22 cellular contexts compared by ENCODE assay signal in genomic region chr22:46659791-46660186, GRCh38. TPM values are rescaled to one million over a fixed set of nuclear protein-coding genes. Genes with fewer than 3 reads are reported as not detected.
DNase-seq lines count a peak whose midpoint lies in the region; ATAC-seq and TF ChIP-seq lines count a peak whose summit lies in the region.
"Had no signal": no experiment of that assay in that cellular context is flagged by ENCODE, and none has a peak within 500 bp of the region (broad histone marks: within the 10 kb centered on the region; RNA-seq: fewer than 3 reads in every experiment).

No MANE protein-coding gene starts in this region.

- no peak overlapping the region for H4K5ac ChIP-seq in IMR-90 (ENCODE audit: low read depth, low read length)

- H3K36me3 Mint-ChIP-seq in effector memory CD8-positive, alpha-beta T cell (ENCODE audit: insufficient read depth), result peaks cover 15% of the 10 kb centered on the region
- H3K36me3 Mint-ChIP-seq in stimulated activated memory B cell treated with anti-CD40 and anti-IgM and Interleukin-4, amounts not matched to agents 10 μg/mL and 1 μg/mL and 100 μg/mL, for 72 hours, result peaks cover 33% of the 10 kb centered on the region
- H3K36me3 Mint-ChIP-seq: activated naive CD8-positive, alpha-beta T cell treated with anti-CD3 and anti-CD28 coated beads for 36 hours; CD8-positive, alpha-beta T cell; T-cell had no signal

- H3K27ac ChIP-seq in cardiac muscle cell (peak overlapping the region; percentile 66), IMR-90 (ENCODE audit: insufficient read depth, low read length) (no peak overlapping the region), SJCRH30 (no peak overlapping the region)
- H3K27ac ChIP-seq: epithelial cell of prostate, SJSA1 had no signal

- no TSS peak for BruUV-seq in IMR-90 (replicated peaks; lab: Mats Ljungman, UMichigan)

- ATAC-seq in left cardiac atrium (no peak), IMR-90 (ENCODE audit: low read depth) (no peak)
- ATAC-seq in effector memory CD8-positive, alpha-beta T cell (replicated peaks), result no peak
- no peak for ATAC-seq in stimulated activated memory B cell treated with anti-CD40 and anti-IgM and Interleukin-4, amounts not matched to agents 10 μg/mL and 1 μg/mL and 100 μg/mL, for 72 hours
- ATAC-seq: stimulated activated naive B cell treated with anti-CD40 and anti-IgM and Interleukin-4, amounts not matched to agents 10 μg/mL and 1 μg/mL and 100 μg/mL, for 72 hours had no signal

- H2BK20ac ChIP-seq in IMR-90 (ENCODE audit: low read depth, low read length), result no peak overlapping the region

- no peak overlapping the region for H3K9ac ChIP-seq in IMR-90 (ENCODE audit: low read depth, low read length)

- H3K4me1 Mint-ChIP-seq in effector memory CD8-positive, alpha-beta T cell (ENCODE audit: low read depth in 2 of 2), result peaks cover 22 to 25% of the 10 kb centered on the region in 2 donors
- H3K4me1 Mint-ChIP-seq in stimulated activated memory B cell treated with anti-CD40 and anti-IgM and Interleukin-4, amounts not matched to agents 10 μg/mL and 1 μg/mL and 100 μg/mL, for 72 hours, result peaks cover 25% of the 10 kb centered on the region

- DNase-seq in cardiac muscle cell (ENCODE audit: low read depth in 1 of 2, low spot score in 1 of 2) (no peak), left cardiac atrium (no peak), IMR-90 (no peak), mesenteric fat pad (ENCODE audit: low spot score) (no peak), amygdala (lab: John Stamatoyannopoulos, UW) (no peak), SJCRH30 (no peak)
- DNase-seq in effector memory CD8-positive, alpha-beta T cell, result no peak
- DNase-seq: activated naive CD8-positive, alpha-beta T cell treated with anti-CD3 and anti-CD28 coated beads for 36 hours; dorsolateral prefrontal cortex; head of caudate nucleus; KBM-7; MM.1S; NCI-H524; nucleus accumbens; stimulated activated naive B cell treated with anti-CD40 and anti-IgM and Interleukin-4, amounts not matched to agents 10 μg/mL and 1 μg/mL and 100 μg/mL, for 72 hours had no signal

- no peak overlapping the region for H3K14ac ChIP-seq in IMR-90 (replicated peaks; ENCODE audit: low read depth, low read length)

- peaks cover 2% of the 10 kb centered on the region; the same call in 1 of the 2 replicates for H3K9me1 ChIP-seq in IMR-90 (ENCODE audit: insufficient read depth, low read length)

- no peaks in the 10 kb centered on the region for H3K9me3 ChIP-seq in cardiac muscle cell (ENCODE audit: low read depth)
- H3K9me3 ChIP-seq in IMR-90 (ENCODE audit: control insufficient read depth, insufficient read depth, low read length), result no peaks in the 10 kb centered on the region
- no peaks in the 10 kb centered on the region for H3K9me3 ChIP-seq in SJCRH30 (replicated peaks)
- H3K9me3 ChIP-seq: SJSA1, thyroid gland had no signal

- H4K20me1 ChIP-seq in IMR-90 (ENCODE audit: insufficient read depth, low read length), result peaks cover 2% of the 10 kb centered on the region; the same call in 1 of the 2 replicates

- H2BK5ac ChIP-seq in IMR-90 (ENCODE audit: low read depth, low read length, poor library complexity, severe bottlenecking), result no peak overlapping the region

- no peak overlapping the region for H4K8ac ChIP-seq in IMR-90 (ENCODE audit: low read depth in 2 of 2, low read length in 2 of 2)

- TF ChIP-seq RAD21 in IMR-90 (IDR thresholded peaks at IDR 0.05; ENCODE audit: low read length), result no peak

- H3K27me3 ChIP-seq in cardiac muscle cell (no peaks in the 10 kb centered on the region), IMR-90 (ENCODE audit: control insufficient read depth, insufficient read depth, low read length) (no peaks in the 10 kb centered on the region), SJCRH30 (no peaks in the 10 kb centered on the region)
- H3K27me3 ChIP-seq: dorsolateral prefrontal cortex, SJSA1, thyroid gland had no signal

- no peak overlapping the region for H4K91ac ChIP-seq in IMR-90 (ENCODE audit: insufficient read depth, low read depth, low read length)

- no peak overlapping the region for H3K23ac ChIP-seq in IMR-90 (ENCODE audit: low read depth, low read length)

- H3K4me3 Mint-ChIP-seq in effector memory CD8-positive, alpha-beta T cell, result no peak overlapping the region
- H3K4me3 Mint-ChIP-seq in stimulated activated memory B cell treated with anti-CD40 and anti-IgM and Interleukin-4, amounts not matched to agents 10 μg/mL and 1 μg/mL and 100 μg/mL, for 72 hours, result no peak overlapping the region
- H3K4me3 Mint-ChIP-seq: activated naive CD8-positive, alpha-beta T cell treated with anti-CD3 and anti-CD28 coated beads for 36 hours; CD8-positive, alpha-beta T cell; memory B cell had no signal

- H2AK9ac ChIP-seq in IMR-90 (replicated peaks; ENCODE audit: low read depth, low read length, poor library complexity), result peak overlapping the region; percentile 55

- H3K18ac ChIP-seq in IMR-90 (ENCODE audit: low read depth, low read length), result no peak overlapping the region

- H3K4ac ChIP-seq in IMR-90 (ENCODE audit: low read depth, low read length), result no peak overlapping the region

- no peak overlapping the region for H3K56ac ChIP-seq in IMR-90 (ENCODE audit: extremely low read depth, insufficient read depth, low read length)

- TF ChIP-seq CTCF in cardiac muscle cell (IDR thresholded peaks at IDR 0.05; ENCODE audit: low read depth, low read length) (no peak), IMR-90 (conservative IDR thresholded peaks at IDR 0.05; ENCODE audit: low read depth, low read length) (no peak)

- no peak overlapping the region for H2AFZ ChIP-seq in IMR-90 (replicated peaks; ENCODE audit: low read length, poor library complexity)

- H3K4me2 ChIP-seq in IMR-90 (ENCODE audit: low read depth, low read length), result no peak overlapping the region

- no peaks in the 10 kb centered on the region for H3K9me3 Mint-ChIP-seq in effector memory CD8-positive, alpha-beta T cell
- no peaks in the 10 kb centered on the region for H3K9me3 Mint-ChIP-seq in stimulated activated memory B cell treated with anti-CD40 and anti-IgM and Interleukin-4, amounts not matched to agents 10 μg/mL and 1 μg/mL and 100 μg/mL, for 72 hours
- H3K9me3 Mint-ChIP-seq: activated naive CD8-positive, alpha-beta T cell treated with anti-CD3 and anti-CD28 coated beads for 36 hours; CD8-positive, alpha-beta T cell; memory B cell; stimulated activated naive B cell treated with anti-CD40 and anti-IgM and Interleukin-4, amounts not matched to agents 10 μg/mL and 1 μg/mL and 100 μg/mL, for 72 hours; T-cell had no signal

- WGBS in IMR-90 (ENCODE audit: extremely low coverage in 2 of 2, insufficient read length in 1 of 2), 2 experiments, result no CpG with 5 or more reads among the region's 12 CpGs

- no peaks in the 10 kb centered on the region for H3K79me1 ChIP-seq in IMR-90 (ENCODE audit: low read depth in 1 of 2, low read length in 2 of 2)

- no peak overlapping the region for H2BK15ac ChIP-seq in IMR-90 (ENCODE audit: low read depth, low read length)

- TF ChIP-seq POLR2A in IMR-90 (IDR thresholded peaks at IDR 0.05; ENCODE audit: low read depth, low read length), result no peak

- H3K27ac Mint-ChIP-seq in effector memory CD8-positive, alpha-beta T cell, result peak overlapping the region; percentile 58 to 72
- H3K27ac Mint-ChIP-seq in stimulated activated memory B cell treated with anti-CD40 and anti-IgM and Interleukin-4, amounts not matched to agents 10 μg/mL and 1 μg/mL and 100 μg/mL, for 72 hours, result peak overlapping the region; percentile 51
- H3K27ac Mint-ChIP-seq: activated naive CD8-positive, alpha-beta T cell treated with anti-CD3 and anti-CD28 coated beads for 36 hours; memory B cell; stimulated activated naive B cell treated with anti-CD40 and anti-IgM and Interleukin-4, amounts not matched to agents 10 μg/mL and 1 μg/mL and 100 μg/mL, for 72 hours had no signal

- H3K27me3 Mint-ChIP-seq in effector memory CD8-positive, alpha-beta T cell, result no peaks in the 10 kb centered on the region
- no peaks in the 10 kb centered on the region for H3K27me3 Mint-ChIP-seq in stimulated activated memory B cell treated with anti-CD40 and anti-IgM and Interleukin-4, amounts not matched to agents 10 μg/mL and 1 μg/mL and 100 μg/mL, for 72 hours
- H3K27me3 Mint-ChIP-seq: activated naive CD8-positive, alpha-beta T cell treated with anti-CD3 and anti-CD28 coated beads for 36 hours; memory B cell; stimulated activated naive B cell treated with anti-CD40 and anti-IgM and Interleukin-4, amounts not matched to agents 10 μg/mL and 1 μg/mL and 100 μg/mL, for 72 hours; T-cell had no signal

- in situ Hi-C loops in IMR-90 (cut with MboI; ENCODE audit: low sequenced_read_pairs), result no loop called here

- H3K4me3 ChIP-seq in cardiac muscle cell (no peak overlapping the region), IMR-90 (ENCODE audit: insufficient read depth, low read depth, low read length) (no peak overlapping the region), SJCRH30 (no peak overlapping the region)
- H3K4me3 ChIP-seq: dorsolateral prefrontal cortex, SJSA1, thyroid gland had no signal

- intact Hi-C loops in left cardiac atrium (cut with DNase I) (loop anchor here in 1 of 2 donors (5.0 kb wide), 1 partner anchor 82 kb away; no protein-coding TSS in a partner anchor), IMR-90 (cut with micrococcal nuclease) (no loop called here)

- POLR2A ChIA-PET in IMR-90 (lab: Charles Lee; ENCODE audit: unreplicated experiment), result no interaction called here

- CTCF ChIA-PET in IMR-90 (lab: Yijun Ruan, JAX), result no interaction called here

- H3K36me3 ChIP-seq in cardiac muscle cell (no peaks in the 10 kb centered on the region), IMR-90 (ENCODE audit: control insufficient read depth, insufficient read depth, low read length) (peaks cover 20% of the 10 kb centered on the region; the same call in 1 of the 2 replicates), SJCRH30 (no peaks in the 10 kb centered on the region)
- H3K36me3 ChIP-seq: SJSA1 had no signal

- no peak overlapping the region for H2BK120ac ChIP-seq in IMR-90 (ENCODE audit: low read depth, low read length)

- 0 out of 2 replicates have a peak overlapping the region, but pooled peaks have one; percentile 8 for H2AK5ac ChIP-seq in IMR-90 (ENCODE audit: low read depth, low read length)

- dilution Hi-C loops in IMR-90 (cut with HindIII; ENCODE audit: low sequenced_read_pairs, unreplicated experiment), result no loop called here

- H3K4me1 ChIP-seq in cardiac muscle cell (ENCODE audit: low read depth) (peaks cover 23% of the 10 kb centered on the region), IMR-90 (ENCODE audit: control insufficient read depth, insufficient read depth, low read length) (peaks cover 2% of the 10 kb centered on the region; the same call in 1 of the 2 replicates), SJCRH30 (peaks cover 8% of the 10 kb centered on the region)
- H3K4me1 ChIP-seq: SJSA1 had no signal

TF ChIP-seq in IMR-90, 13 proteins besides CTCF, POLR2A, EP300 and RAD21 (continues in another document):
- no peak for TF ChIP-seq FOS (IDR thresholded peaks at IDR 0.05; ENCODE audit: low read depth, low read length)
- no peak for TF ChIP-seq MAFK (IDR thresholded peaks at IDR 0.05; ENCODE audit: low read depth, low read length)

RNA-seq across cellular contexts. Expression of gene GRAMD4, which starts 39.6 kb away (rescaled TPM):
- total RNA-seq in cardiac muscle cell (49.3 and 79.3 TPM in 2 replicates), left cardiac atrium (10 to 100 TPM; 58.5 to 95.4 TPM), IMR-90 (2012; rRNA removed) (2.7 and 2.8 TPM in 2 replicates), mesenteric fat pad (37.8 TPM)
- polyA plus RNA-seq in cardiac muscle cell (51.8 and 57.5 TPM in 2 replicates), IMR-90 (2012; rRNA removed) (5.8 and 7.4 TPM in 2 replicates)
- 3.2 and 5.9 TPM in 2 replicates for polyA plus RNA-seq in IMR-90 (2012; cell fraction: cytosol; rRNA removed)
- 11.4 and 12.3 TPM in 2 replicates for polyA plus RNA-seq in IMR-90 (2012; cell fraction: nucleus; rRNA removed; ENCODE audit: low replicate concordance)
- total RNA-seq in SJCRH30 (2014; rRNA removed; shearing (Covaris generic)), result 8.6 and 8.8 TPM in 2 replicates
